ENCODE assay signal across 8 cellular contexts in the genomic region with DNA sequence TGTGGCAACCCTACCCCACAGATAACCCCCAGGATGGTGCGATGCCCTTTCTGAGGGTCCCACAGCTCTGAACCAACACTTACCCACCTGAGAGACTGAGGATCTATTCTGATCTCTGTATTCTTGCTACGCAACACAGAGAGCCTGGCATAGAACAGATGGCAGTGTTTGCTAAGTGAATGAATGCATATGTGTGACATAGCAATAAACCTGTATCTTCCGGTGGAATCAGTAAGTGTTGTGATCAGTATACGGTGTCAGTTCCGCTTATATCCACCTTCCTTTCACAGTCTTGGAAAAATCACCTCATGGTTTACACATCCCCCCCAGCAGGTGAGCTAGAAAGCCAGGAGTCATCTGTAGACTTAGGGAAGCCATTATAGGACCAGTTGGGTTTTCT. TPM values are rescaled to one million over a fixed set of nuclear protein-coding genes. Genes with fewer than 3 reads are reported as not detected.
DNase-seq lines count a peak whose midpoint lies in the region; ATAC-seq and TF ChIP-seq lines count a peak whose summit lies in the region.

No MANE protein-coding gene starts in this region.

- peaks cover 9% of the 10 kb centered on the region for H3K27me3 Mint-ChIP-seq in nephron (ENCODE audit: low read depth)

- ATAC-seq in GM21737 (IDR thresholded peaks at IDR 0.05; ENCODE audit: unreplicated experiment) (no peak), GM18868 (IDR thresholded peaks at IDR 0.05; ENCODE audit: unreplicated experiment) (no peak)

- H3K27ac Mint-ChIP-seq in nephron = peak overlapping the region in 2 of 3 experiments; percentile 6 to 25

- TF ChIP-seq CTCF in nephron (IDR thresholded peaks at IDR 0.05; ENCODE audit: unreplicated experiment in 3 of 3) = no peak

- no peaks in the 10 kb centered on the region for H3K36me3 Mint-ChIP-seq in nephron (ENCODE audit: low read depth)

- peak overlapping the region; percentile 61 to 77 (median 67) for H3K4me3 Mint-ChIP-seq in nephron

- peaks cover 10% of the 10 kb centered on the region for H3K9me3 Mint-ChIP-seq in nephron

- H3K4me1 Mint-ChIP-seq in nephron = peaks cover 6% of the 10 kb centered on the region

- peak; percentile 19 for DNase-seq in COR-L47 (lab: John Stamatoyannopoulos, UW)
- DNase-seq in NCI-H1694 (lab: John Stamatoyannopoulos, UW) = peak; percentile 90
- peak; percentile 26 for DNase-seq in cerebellum (ENCODE audit: low spot score)
- DNase-seq in amniotic stem cell (lab: John Stamatoyannopoulos, UW) = no peak
- DNase-seq in stimulated activated CD4-positive, alpha-beta T cell treated with anti-CD3 and anti-CD28 coated beads, Interleukin-1b, Interleukin-23, amount 100 ng/mL, for 48 hours = no peak

RNA-seq across cellular contexts. Expression of gene HSD17B10, which starts 5.9 kb away (rescaled TPM):
- total RNA-seq in cerebellum = 21.6 TPM

RNA-seq across cellular contexts. Expression of gene RIBC1, which starts 17.4 kb away (rescaled TPM):
- 1.7 TPM for total RNA-seq in cerebellum

RNA-seq across cellular contexts. Expression of gene SMC1A, which starts 17.6 kb away (rescaled TPM):
- total RNA-seq in cerebellum = 31.8 TPM

Comparison
In these comparisons a context has a peak if more than half of its experiments do, and no peak if none do; other contexts are left out.
1. DNase-seq: peak in COR-L47 (single experiment), NCI-H1694 (single experiment) and cerebellum (single experiment); none in amniotic stem cell (single experiment) and stimulated activated CD4-positive, alpha-beta T cell treated with anti-CD3 and anti-CD28 coated beads, Interleukin-1b, Interleukin-23, amount 100 ng/mL, for 48 hours (single experiment).